Comparison of ENCODE assay signal across 8 cellular contexts in the genomic region with DNA sequence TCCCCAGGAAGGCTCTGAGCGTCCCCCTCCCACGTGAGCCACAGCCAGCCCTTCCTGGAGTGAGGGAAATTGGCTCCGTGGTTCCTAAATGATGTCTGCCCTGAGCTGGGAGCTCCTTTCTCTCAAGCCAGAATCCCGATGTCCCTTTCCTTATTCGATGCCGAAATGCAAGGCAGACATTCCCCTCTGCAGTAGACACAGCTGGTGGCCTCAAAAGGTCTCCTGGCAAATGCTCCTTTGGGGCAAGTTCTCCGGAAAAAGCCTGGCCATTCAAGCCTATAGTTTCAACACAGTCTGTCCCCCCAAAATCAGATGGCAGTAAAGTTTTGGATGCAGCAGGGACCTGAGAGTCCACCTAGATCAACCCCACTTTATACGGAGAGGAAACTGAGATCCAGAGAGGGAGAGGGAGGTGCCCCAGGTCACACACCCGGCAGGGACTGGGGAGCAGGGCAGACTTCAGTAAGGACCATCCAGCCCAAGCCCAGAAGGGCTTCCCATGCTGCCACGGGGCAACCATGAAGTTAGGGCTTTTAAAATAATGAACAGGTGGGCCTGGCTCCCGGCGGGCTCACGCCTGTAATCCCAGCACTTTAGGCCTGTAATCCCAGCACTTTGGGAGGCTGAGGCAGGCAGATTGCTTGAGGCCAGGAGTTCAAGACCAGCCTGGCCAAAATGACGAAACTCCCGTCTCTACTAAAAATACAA.
A peak's percentile ranks its signal among the peaks of the same experiment; 100 is the strongest.
DNase-seq lines count a peak whose midpoint lies in the region; ATAC-seq lines count a peak whose summit lies in the region.

No MANE protein-coding gene starts in this region.

- H3K36me3 Mint-ChIP-seq in activated T-cell treated with anti-CD3 and anti-CD28 coated beads, Interleukin-2, amount 50 U/mL, for 24 hours (ENCODE audit: low read depth) = no peaks in the 10 kb centered on the region
- no peaks in the 10 kb centered on the region for H3K36me3 Mint-ChIP-seq in activated CD4-positive, alpha-beta memory T cell treated with anti-CD3 and anti-CD28 coated beads for 36 hours

- peak overlapping the region; percentile 54 for H3K4me3 ChIP-seq in iPS-18c (ENCODE audit: insufficient read depth, low read depth, low read length)

- H3K4me1 Mint-ChIP-seq in activated T-cell treated with anti-CD3 and anti-CD28 coated beads, Interleukin-2, amount 50 U/mL, for 24 hours (ENCODE audit: low read depth) = peaks cover 7% of the 10 kb centered on the region
- H3K4me1 Mint-ChIP-seq in activated CD4-positive, alpha-beta memory T cell treated with anti-CD3 and anti-CD28 coated beads for 36 hours (ENCODE audit: low read depth) = peaks cover 9% of the 10 kb centered on the region

- peak overlapping the region; percentile 97 for H3K27ac ChIP-seq in substantia nigra (ENCODE audit: low read depth, low read length, poor library complexity, severe bottlenecking)

- H3K9me3 Mint-ChIP-seq in activated T-cell treated with anti-CD3 and anti-CD28 coated beads, Interleukin-2, amount 50 U/mL, for 24 hours = no peaks in the 10 kb centered on the region
- H3K9me3 Mint-ChIP-seq in activated CD4-positive, alpha-beta memory T cell treated with anti-CD3 and anti-CD28 coated beads for 36 hours = no peaks in the 10 kb centered on the region

- CTCF ChIA-PET in activated CD4-positive, alpha-beta memory T cell treated with anti-CD3 and anti-CD28 coated beads for 36 hours (lab: Charles Lee) = no interaction called here

- H3K27ac Mint-ChIP-seq in activated T-cell treated with anti-CD3 and anti-CD28 coated beads, Interleukin-2, amount 50 U/mL, for 24 hours = peak overlapping the region; percentile 63
- no peak overlapping the region for H3K27ac Mint-ChIP-seq in activated CD4-positive, alpha-beta memory T cell treated with anti-CD3 and anti-CD28 coated beads for 36 hours

- peaks cover 9% of the 10 kb centered on the region for H3K27me3 Mint-ChIP-seq in activated T-cell treated with anti-CD3 and anti-CD28 coated beads, Interleukin-2, amount 50 U/mL, for 24 hours
- peaks cover 2% of the 10 kb centered on the region for H3K27me3 Mint-ChIP-seq in activated CD4-positive, alpha-beta memory T cell treated with anti-CD3 and anti-CD28 coated beads for 36 hours

- intact Hi-C loops in activated CD4-positive, alpha-beta memory T cell treated with anti-CD3 and anti-CD28 coated beads for 36 hours (cut with micrococcal nuclease) = loop anchor here (5.0 kb wide), 2 partner anchors 43 to 122 kb away; no protein-coding TSS in a partner anchor

- H3K4me3 Mint-ChIP-seq in activated T-cell treated with anti-CD3 and anti-CD28 coated beads, Interleukin-2, amount 50 U/mL, for 24 hours = peak overlapping the region; percentile 80
- peak overlapping the region; percentile 84 for H3K4me3 Mint-ChIP-seq in activated CD4-positive, alpha-beta memory T cell treated with anti-CD3 and anti-CD28 coated beads for 36 hours

- no peak for DNase-seq in activated T-cell treated with anti-CD3 and anti-CD28 coated beads, Interleukin-2, amount 50 U/mL, for 24 hours
- no peak for DNase-seq in activated T-cell treated with anti-CD3 and anti-CD28 coated beads, Interleukin-2, amount 50 U/mL, for 1 hour
- no peak for DNase-seq in activated CD4-positive, alpha-beta memory T cell treated with anti-CD3 and anti-CD28 coated beads for 36 hours
- DNase-seq in substantia nigra (lab: John Stamatoyannopoulos, UW) = peak in 2 of 49 donors; percentile 25 to 35

- ATAC-seq in GM19023 (IDR thresholded peaks at IDR 0.05; ENCODE audit: unreplicated experiment) = no peak
- ATAC-seq in HG03354 (IDR thresholded peaks at IDR 0.05; ENCODE audit: poor library complexity, severe bottlenecking, unreplicated experiment) = no peak
- no peak for ATAC-seq in GM19395 (IDR thresholded peaks at IDR 0.05; ENCODE audit: unreplicated experiment)

- H3K9me3 ChIP-seq in iPS-18c (ENCODE audit: control insufficient read depth, insufficient read depth, low read length) = peaks cover 3% of the 10 kb centered on the region

- POLR2A ChIA-PET in activated CD4-positive, alpha-beta memory T cell treated with anti-CD3 and anti-CD28 coated beads for 36 hours (lab: Charles Lee) = no interaction called here
